ENCODE assay signal across 25 cellular contexts in genomic region chr6:120844084-120844483, GRCh38.
"Had no signal": no experiment of that assay in that cellular context is flagged by ENCODE, and none has a peak within 500 bp of the region (broad histone marks: within the 10 kb centered on the region; RNA-seq: fewer than 3 reads in every experiment).

No MANE protein-coding gene starts in this region.

- H3K27ac ChIP-seq: adrenal gland, body of pancreas, epithelial cell of prostate, esophagus squamous epithelium had no signal

- H3K9me3 ChIP-seq: body of pancreas, esophagus squamous epithelium had no signal

- ATAC-seq: activated CD4-positive, alpha-beta T cell treated with anti-CD3 and anti-CD28 coated beads for 36 hours; activated CD8-positive, alpha-beta memory T cell treated with anti-CD3 and anti-CD28 coated beads, Interleukin-2, amount 10 ng/mL, durations not matched to agents 7 days and 5 days; activated CD8-positive, alpha-beta T cell treated with anti-CD3 and anti-CD28 coated beads, Interleukin-2, amount 10 ng/mL, durations not matched to agents 7 days and 5 days; activated naive CD8-positive, alpha-beta T cell treated with anti-CD3 and anti-CD28 coated beads, Interleukin-2, amount 50 U/mL, for 24 hours; body of pancreas had no signal

- H3K36me3 ChIP-seq: adrenal gland, esophagus squamous epithelium had no signal

- H3K4me1 ChIP-seq: adrenal gland, body of pancreas, esophagus squamous epithelium had no signal

- H3K4me3 ChIP-seq: adrenal gland, body of pancreas, esophagus squamous epithelium had no signal

- H3K27me3 ChIP-seq: adrenal gland, body of pancreas, esophagus squamous epithelium had no signal

- DNase-seq: activated CD4-positive, alpha-beta memory T cell treated with anti-CD3 and anti-CD28 coated beads for 36 hours; activated CD4-positive, alpha-beta T cell treated with anti-CD3 and anti-CD28 coated beads for 36 hours; activated CD4-positive, alpha-beta T cell treated with anti-CD3 and anti-CD28 coated beads, Interleukin-2, amount 10 ng/mL, durations not matched to agents 24 days and 14 days; activated CD4-positive, CD25-positive, alpha-beta regulatory T cell; activated CD4-positive, CD25-positive, alpha-beta regulatory T cell treated with anti-CD3 and anti-CD28 coated beads, Interleukin-2, amount 50 U/mL, for 72 hours; activated CD8-positive, alpha-beta memory T cell treated with anti-CD3 and anti-CD28 coated beads, Interleukin-2, amount 10 ng/mL, durations not matched to agents 7 days and 5 days; activated CD8-positive, alpha-beta memory T cell treated with anti-CD3 and anti-CD28 coated beads, Interleukin-2, amount 50 U/mL, for 4 hours; activated CD8-positive, alpha-beta T cell treated with anti-CD3 and anti-CD28 coated beads, Interleukin-2, amount 10 ng/mL, durations not matched to agents 7 days and 5 days; activated effector memory CD4-positive, alpha-beta T cell treated with anti-CD3 and anti-CD28 coated beads, Interleukin-2, amount 50 U/mL, for 16 hours; activated naive CD4-positive, alpha-beta T cell treated with anti-CD3 and anti-CD28 coated beads for 36 hours; activated naive CD8-positive, alpha-beta T cell treated with anti-CD3 and anti-CD28 coated beads for 36 hours; activated naive CD8-positive, alpha-beta T cell treated with anti-CD3 and anti-CD28 coated beads, Interleukin-2, amount 50 U/mL, for 24 hours; activated T-cell treated with anti-CD3 and anti-CD28 coated beads, Interleukin-2, amount 50 U/mL, for 1 hour; activated T-cell treated with anti-CD3 and anti-CD28 coated beads, Interleukin-2, amount 50 U/mL, for 48 hours; adrenal gland; amygdala; aorta; body of pancreas; caudate nucleus; effector CD8-positive, alpha-beta T cell; esophagus squamous epithelium; foreskin melanocyte; head of caudate nucleus; T-helper 2 cell had no signal
